ENCODE assay signal across 14 cellular contexts in the genomic region with DNA sequence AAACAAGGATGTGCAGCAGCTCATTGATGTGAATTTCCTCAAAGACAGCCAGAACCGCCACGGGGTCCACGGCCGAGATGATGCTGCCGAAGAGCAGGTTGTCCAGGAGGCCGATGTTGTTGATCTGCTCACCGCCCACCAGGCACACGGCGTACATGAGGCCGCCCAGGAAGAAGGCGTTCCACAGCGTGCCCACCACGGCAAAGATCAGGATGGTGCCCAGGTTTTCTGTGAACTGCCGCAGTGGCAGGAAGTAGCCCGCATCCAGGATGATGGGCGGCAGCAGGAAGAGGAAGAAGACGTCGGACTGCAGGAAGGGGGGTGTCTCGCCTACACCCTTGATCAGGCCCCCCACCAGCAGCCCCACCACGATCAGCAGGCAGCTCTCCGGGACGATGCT. TPM values are rescaled to one million over a fixed set of nuclear protein-coding genes. Genes with fewer than 3 reads are reported as not detected.
DNase-seq lines count a peak whose midpoint lies in the region; ATAC-seq and TF ChIP-seq lines count a peak whose summit lies in the region.
"Had no signal": no experiment of that assay in that cellular context is flagged by ENCODE, and none has a peak within 500 bp of the region (broad histone marks: within the 10 kb centered on the region; RNA-seq: fewer than 3 reads in every experiment).

No MANE protein-coding gene starts in this region.

- H3K27me3 ChIP-seq in dorsolateral prefrontal cortex = no peaks in the 10 kb centered on the region
- H3K27me3 ChIP-seq: breast epithelium had no signal

- peak overlapping the region; percentile 29 for H3K27ac Mint-ChIP-seq in activated CD4-positive, alpha-beta memory T cell treated with anti-CD3 and anti-CD28 coated beads for 36 hours
- H3K27ac Mint-ChIP-seq in activated CD4-positive, alpha-beta memory T cell treated with anti-CD3 and anti-CD28 coated beads, Interleukin-2, amount 10 ng/mL, durations not matched to agents 7 days and 5 days = no peak overlapping the region
- H3K27ac Mint-ChIP-seq in activated CD8-positive, alpha-beta T cell treated with anti-CD3 and anti-CD28 coated beads, Interleukin-2, amount 10 ng/mL, durations not matched to agents 7 days and 5 days = peak overlapping the region; percentile 93
- H3K27ac Mint-ChIP-seq in osteocyte (ENCODE audit: unreplicated experiment) = no peak overlapping the region

- peak overlapping the region in 1 of 59 donors; percentile 5 for H3K4me3 ChIP-seq in dorsolateral prefrontal cortex
- H3K4me3 ChIP-seq: breast epithelium had no signal

- H3K27ac ChIP-seq in dorsolateral prefrontal cortex = peak overlapping the region in 43 of 59 donors; percentile 10 to 90 (median 55)
- H3K27ac ChIP-seq: KMS-11 had no signal

- intact Hi-C loops in activated CD4-positive, alpha-beta memory T cell treated with anti-CD3 and anti-CD28 coated beads for 36 hours (cut with micrococcal nuclease) = loop anchor here (2.0 kb wide), 1 partner anchor 25 kb away; no protein-coding TSS in a partner anchor
- intact Hi-C loops in dorsolateral prefrontal cortex (cut with DNase I) (loop anchor here in 1 of 2 donors (5.0 kb wide), 1 partner anchor 38 kb away; no protein-coding TSS in a partner anchor), Right ventricle myocardium inferior (cut with DNase I) (no loop called here)

- TF ChIP-seq CTCF in dorsolateral prefrontal cortex (IDR thresholded peaks at IDR 0.05 in 54 of 56, conservative IDR thresholded peaks at IDR 0.05 in 2 of 56; ENCODE audit: low read depth in 1 of 56, partially characterized antibody in 56 of 56) (no peak), osteocyte (IDR thresholded peaks at IDR 0.05) (no peak)

- H3K9me3 Mint-ChIP-seq in activated CD4-positive, alpha-beta memory T cell treated with anti-CD3 and anti-CD28 coated beads for 36 hours = no peaks in the 10 kb centered on the region
- H3K9me3 Mint-ChIP-seq in activated CD4-positive, alpha-beta memory T cell treated with anti-CD3 and anti-CD28 coated beads, Interleukin-2, amount 10 ng/mL, durations not matched to agents 7 days and 5 days = no peaks in the 10 kb centered on the region
- no peaks in the 10 kb centered on the region for H3K9me3 Mint-ChIP-seq in activated CD8-positive, alpha-beta T cell treated with anti-CD3 and anti-CD28 coated beads, Interleukin-2, amount 10 ng/mL, durations not matched to agents 7 days and 5 days (ENCODE audit: insufficient read depth)
- H3K9me3 Mint-ChIP-seq in osteocyte (ENCODE audit: unreplicated experiment) = no peaks in the 10 kb centered on the region

- ATAC-seq in activated CD8-positive, alpha-beta T cell treated with anti-CD3 and anti-CD28 coated beads, Interleukin-2, amount 10 ng/mL, durations not matched to agents 7 days and 5 days = peak; percentile 35
- ATAC-seq in stimulated activated naive CD8-positive, alpha-beta T cell treated with anti-CD3 and anti-CD28 coated beads, Interleukin-15, Interleukin-2, amounts not matched to agents 100 U/mL and 50 U/mL, for 24 hours = no peak
- no peak for ATAC-seq in Right ventricle myocardium inferior

- CTCF ChIA-PET in activated CD4-positive, alpha-beta memory T cell treated with anti-CD3 and anti-CD28 coated beads for 36 hours (lab: Charles Lee) = interaction anchor here (1.3 to 4.3 kb wide), 6 partner anchors 10 to 183 kb away, joined by 3 to 27 read pairs (median 10); partner anchors contain the start of gene SLC9A1
- CTCF ChIA-PET in activated CD4-positive, alpha-beta memory T cell treated with anti-CD3 and anti-CD28 coated beads, Interleukin-2, amount 10 ng/mL, durations not matched to agents 7 days and 5 days (lab: Charles Lee) = interaction anchor here (1.4 to 3.4 kb wide), 3 partner anchors 41 to 70 kb away, joined by 5 to 29 read pairs (median 15); partner anchors contain the start of gene SLC9A1
- CTCF ChIA-PET in activated CD8-positive, alpha-beta T cell treated with anti-CD3 and anti-CD28 coated beads, Interleukin-2, amount 10 ng/mL, durations not matched to agents 7 days and 5 days (lab: Charles Lee) = interaction anchor here (1.0 to 5.9 kb wide), 9 partner anchors 11 to 170 kb away, joined by 3 to 83 read pairs (median 8); partner anchors contain the start of gene SLC9A1

- H3K4me3 Mint-ChIP-seq in activated CD4-positive, alpha-beta memory T cell treated with anti-CD3 and anti-CD28 coated beads for 36 hours = no peak overlapping the region
- H3K4me3 Mint-ChIP-seq in activated CD4-positive, alpha-beta memory T cell treated with anti-CD3 and anti-CD28 coated beads, Interleukin-2, amount 10 ng/mL, durations not matched to agents 7 days and 5 days = no peak overlapping the region
- peak overlapping the region; percentile 56 for H3K4me3 Mint-ChIP-seq in activated CD8-positive, alpha-beta T cell treated with anti-CD3 and anti-CD28 coated beads, Interleukin-2, amount 10 ng/mL, durations not matched to agents 7 days and 5 days
- H3K4me3 Mint-ChIP-seq in osteocyte (ENCODE audit: unreplicated experiment) = no peak overlapping the region

- no peak for DNase-seq in activated CD4-positive, alpha-beta memory T cell treated with anti-CD3 and anti-CD28 coated beads for 36 hours
- DNase-seq in activated CD4-positive, alpha-beta memory T cell treated with anti-CD3 and anti-CD28 coated beads, Interleukin-2, amount 10 ng/mL, durations not matched to agents 7 days and 5 days = no peak
- peak; percentile 54 for DNase-seq in activated CD8-positive, alpha-beta T cell treated with anti-CD3 and anti-CD28 coated beads, Interleukin-2, amount 10 ng/mL, durations not matched to agents 7 days and 5 days
- DNase-seq in dorsolateral prefrontal cortex = no peak
- DNase-seq in stimulated activated naive CD8-positive, alpha-beta T cell treated with anti-CD3 and anti-CD28 coated beads, Interleukin-15, Interleukin-2, amounts not matched to agents 100 U/mL and 50 U/mL, for 24 hours = peak; percentile 35
- DNase-seq in kidney tubule cell (ENCODE audit: low spot score) = no peak
- DNase-seq in osteocyte (ENCODE audit: extremely low spot score, unreplicated experiment) = no peak
- no peak for DNase-seq in Right ventricle myocardium inferior (ENCODE audit: missing footprints)
- DNase-seq: activated gamma-delta T cell; effector memory CD4-positive, alpha-beta T cell; H7; NCI-H1048 had no signal

- peaks cover 41% of the 10 kb centered on the region for H3K4me1 Mint-ChIP-seq in activated CD4-positive, alpha-beta memory T cell treated with anti-CD3 and anti-CD28 coated beads for 36 hours (ENCODE audit: low read depth)
- H3K4me1 Mint-ChIP-seq in activated CD4-positive, alpha-beta memory T cell treated with anti-CD3 and anti-CD28 coated beads, Interleukin-2, amount 10 ng/mL, durations not matched to agents 7 days and 5 days = peaks cover 44% of the 10 kb centered on the region
- H3K4me1 Mint-ChIP-seq in activated CD8-positive, alpha-beta T cell treated with anti-CD3 and anti-CD28 coated beads, Interleukin-2, amount 10 ng/mL, durations not matched to agents 7 days and 5 days (ENCODE audit: low read depth) = peaks cover 75% of the 10 kb centered on the region
- H3K4me1 Mint-ChIP-seq in osteocyte (ENCODE audit: unreplicated experiment) = peaks cover 37% of the 10 kb centered on the region

- no peaks in the 10 kb centered on the region for H3K27me3 Mint-ChIP-seq in activated CD4-positive, alpha-beta memory T cell treated with anti-CD3 and anti-CD28 coated beads for 36 hours
- H3K27me3 Mint-ChIP-seq in activated CD4-positive, alpha-beta memory T cell treated with anti-CD3 and anti-CD28 coated beads, Interleukin-2, amount 10 ng/mL, durations not matched to agents 7 days and 5 days = no peaks in the 10 kb centered on the region
- H3K27me3 Mint-ChIP-seq in activated CD8-positive, alpha-beta T cell treated with anti-CD3 and anti-CD28 coated beads, Interleukin-2, amount 10 ng/mL, durations not matched to agents 7 days and 5 days (ENCODE audit: low read depth) = no peaks in the 10 kb centered on the region
- no peaks in the 10 kb centered on the region for H3K27me3 Mint-ChIP-seq in osteocyte (ENCODE audit: unreplicated experiment)

- peaks cover 11% of the 10 kb centered on the region for H3K36me3 Mint-ChIP-seq in activated CD4-positive, alpha-beta memory T cell treated with anti-CD3 and anti-CD28 coated beads for 36 hours
- peaks cover 16% of the 10 kb centered on the region for H3K36me3 Mint-ChIP-seq in activated CD4-positive, alpha-beta memory T cell treated with anti-CD3 and anti-CD28 coated beads, Interleukin-2, amount 10 ng/mL, durations not matched to agents 7 days and 5 days (ENCODE audit: low read depth)
- H3K36me3 Mint-ChIP-seq in activated CD8-positive, alpha-beta T cell treated with anti-CD3 and anti-CD28 coated beads, Interleukin-2, amount 10 ng/mL, durations not matched to agents 7 days and 5 days (ENCODE audit: low read depth) = peaks cover 40% of the 10 kb centered on the region
- peaks cover 5% of the 10 kb centered on the region for H3K36me3 Mint-ChIP-seq in osteocyte (ENCODE audit: unreplicated experiment)

- POLR2A ChIA-PET in activated CD4-positive, alpha-beta memory T cell treated with anti-CD3 and anti-CD28 coated beads for 36 hours (lab: Charles Lee) = interaction anchor here (2.9 kb wide), 1 partner anchor 41 kb away, joined by 22 read pairs; the partner anchor contains the start of gene SLC9A1
- POLR2A ChIA-PET in activated CD4-positive, alpha-beta memory T cell treated with anti-CD3 and anti-CD28 coated beads, Interleukin-2, amount 10 ng/mL, durations not matched to agents 7 days and 5 days (lab: Charles Lee) = interaction anchor here (1.6 to 5.6 kb wide), 3 partner anchors 23 to 42 kb away, joined by 3 to 57 read pairs (median 29); partner anchors contain the start of gene SLC9A1
- POLR2A ChIA-PET in activated CD8-positive, alpha-beta T cell treated with anti-CD3 and anti-CD28 coated beads, Interleukin-2, amount 10 ng/mL, durations not matched to agents 7 days and 5 days (lab: Charles Lee) = interaction anchor here (1.4 to 4.8 kb wide), 3 partner anchors 22 to 42 kb away, joined by 4 to 36 read pairs (median 18); partner anchors contain the start of gene SLC9A1

RNA-seq across cellular contexts. Expression of gene SLC9A1, which starts 41.1 kb away (rescaled TPM):
- total RNA-seq in activated CD4-positive, alpha-beta memory T cell treated with anti-CD3 and anti-CD28 coated beads for 36 hours = 10 to 100 TPM; 16.0 to 17.8 TPM
- total RNA-seq in activated CD4-positive, alpha-beta memory T cell treated with anti-CD3 and anti-CD28 coated beads, Interleukin-2, amount 10 ng/mL, durations not matched to agents 7 days and 5 days = 10 to 100 TPM; 26.6 to 27.5 TPM
- total RNA-seq in activated CD8-positive, alpha-beta T cell treated with anti-CD3 and anti-CD28 coated beads, Interleukin-2, amount 10 ng/mL, durations not matched to agents 7 days and 5 days = 10 to 100 TPM; 28.3 to 29.0 TPM
- total RNA-seq in dorsolateral prefrontal cortex (10 to 100 TPM; 16.2 to 58.9 (median 38.4) TPM), osteocyte (32.5 and 34.2 TPM in 2 replicates), Right ventricle myocardium inferior (20.2 TPM)

Comparison
In these comparisons a context has a peak if more than half of its experiments do, and no peak if none do; other contexts are left out.
1. H3K27ac Mint-ChIP-seq: peak in activated CD4-positive, alpha-beta memory T cell treated with anti-CD3 and anti-CD28 coated beads for 36 hours (single experiment) and activated CD8-positive, alpha-beta T cell treated with anti-CD3 and anti-CD28 coated beads, Interleukin-2, amount 10 ng/mL, durations not matched to agents 7 days and 5 days (single experiment); none in activated CD4-positive, alpha-beta memory T cell treated with anti-CD3 and anti-CD28 coated beads, Interleukin-2, amount 10 ng/mL, durations not matched to agents 7 days and 5 days (single experiment) and osteocyte (single experiment).
2. DNase-seq: peak in activated CD8-positive, alpha-beta T cell treated with anti-CD3 and anti-CD28 coated beads, Interleukin-2, amount 10 ng/mL, durations not matched to agents 7 days and 5 days (single experiment) and stimulated activated naive CD8-positive, alpha-beta T cell treated with anti-CD3 and anti-CD28 coated beads, Interleukin-15, Interleukin-2, amounts not matched to agents 100 U/mL and 50 U/mL, for 24 hours (single experiment); none in activated CD4-positive, alpha-beta memory T cell treated with anti-CD3 and anti-CD28 coated beads for 36 hours (single experiment), activated CD4-positive, alpha-beta memory T cell treated with anti-CD3 and anti-CD28 coated beads, Interleukin-2, amount 10 ng/mL, durations not matched to agents 7 days and 5 days (single experiment), dorsolateral prefrontal cortex (0 of 10), kidney tubule cell (single experiment), osteocyte (single experiment) and Right ventricle myocardium inferior (single experiment).